23 cellular contexts compared by ENCODE assay signal in the genomic region with DNA sequence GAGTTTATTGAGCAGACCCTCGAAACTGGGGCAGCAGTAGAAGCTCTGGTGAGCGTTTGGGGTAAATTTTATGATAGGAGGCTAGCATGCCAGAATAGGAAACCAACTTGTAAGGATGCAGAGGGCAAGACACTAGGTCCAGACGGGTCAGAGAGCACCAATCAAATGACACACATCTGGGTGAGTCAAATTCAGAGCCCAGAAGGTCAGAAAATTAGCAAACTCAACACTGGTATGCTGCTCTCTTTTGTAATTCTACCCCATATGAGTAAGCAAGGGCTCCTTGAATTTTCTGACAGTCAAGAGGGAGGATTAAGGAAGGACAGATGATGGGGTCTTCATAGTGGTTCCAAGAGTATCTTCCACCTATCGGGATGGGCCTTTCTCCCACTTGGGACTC.
"Had no signal": no experiment of that assay in that cellular context is flagged by ENCODE, and none has a peak within 500 bp of the region (broad histone marks: within the 10 kb centered on the region; RNA-seq: fewer than 3 reads in every experiment).

No MANE protein-coding gene starts in this region.

- H3K27me3 ChIP-seq: brain microvascular endothelial cell, esophagus muscularis mucosa, tibial nerve had no signal

- H3K27ac Mint-ChIP-seq: activated T-helper 1 cell treated with anti-CD3 and anti-CD28 coated beads, Interleukin-12 subunit alpha, Interleukin-12 subunit beta, Interleukin-2, Interleukin-4 antibody, amounts not matched to agents 30 ng/mL and 10 ng/mL and 1 ng/mL, durations not matched to agents 14 hours and 24 hours and 36 hours; natural killer cell; T-helper 2 cell treated with Interferon-gamma antibody and Interleukin-4, amounts not matched to agents 5 μg/mL and 100 μg/mL, for 36 hours had no signal

- H3K4me3 ChIP-seq: esophagus muscularis mucosa, left ventricle myocardium inferior, lung, tibial nerve had no signal

- ATAC-seq: natural killer cell, right cardiac atrium had no signal

- H3K9me3 ChIP-seq: esophagus muscularis mucosa, left ventricle myocardium inferior, tibial nerve had no signal

- H3K27ac ChIP-seq: brain microvascular endothelial cell, esophagus muscularis mucosa, left ventricle myocardium inferior, tibial nerve, VCaP had no signal

- DNase-seq: activated CD4-positive, alpha-beta T cell treated with anti-CD3 and anti-CD28 coated beads for 4 hours; activated CD4-positive, alpha-beta T cell treated with anti-CD3 and anti-CD28 coated beads, Interleukin-2, amount 50 U/mL, for 4 hours; activated gamma-delta T cell; activated naive CD4-positive, alpha-beta T cell treated with anti-CD3 and anti-CD28 coated beads, Interleukin-2, amount 50 U/mL, for 16 hours; activated T-cell treated with anti-CD3 and anti-CD28 coated beads for 4 hours; amniotic stem cell; brain microvascular endothelial cell; central memory CD4-positive, alpha-beta T cell; foreskin melanocyte; left ventricle myocardium inferior; mesendoderm; natural killer cell; posterior cingulate gyrus; right cardiac atrium; stimulated activated CD4-positive, alpha-beta T cell treated with anti-CD3 and anti-CD28 coated beads, Interleukin-15, amount 100 ng/mL, for 24 hours; stimulated activated CD4-positive, alpha-beta T cell treated with anti-CD3 and anti-CD28 coated beads, Interleukin-2, amount 100 ng/mL, for 24 hours; stimulated activated naive CD4-positive, alpha-beta T cell treated with Interleukin-2 at 50 U/mL for 16 hours had no signal

- H3K4me3 Mint-ChIP-seq: activated T-helper 1 cell treated with anti-CD3 and anti-CD28 coated beads, Interleukin-12 subunit alpha, Interleukin-12 subunit beta, Interleukin-2, Interleukin-4 antibody, amounts not matched to agents 30 ng/mL and 10 ng/mL and 1 ng/mL, durations not matched to agents 14 hours and 24 hours and 36 hours; natural killer cell; T-helper 2 cell treated with Interferon-gamma antibody and Interleukin-4, amounts not matched to agents 5 μg/mL and 100 μg/mL, for 36 hours had no signal

- H3K36me3 ChIP-seq: brain microvascular endothelial cell, esophagus muscularis mucosa, left ventricle myocardium inferior, tibial nerve had no signal
